9 cellular contexts compared by ENCODE assay signal in the genomic region with DNA sequence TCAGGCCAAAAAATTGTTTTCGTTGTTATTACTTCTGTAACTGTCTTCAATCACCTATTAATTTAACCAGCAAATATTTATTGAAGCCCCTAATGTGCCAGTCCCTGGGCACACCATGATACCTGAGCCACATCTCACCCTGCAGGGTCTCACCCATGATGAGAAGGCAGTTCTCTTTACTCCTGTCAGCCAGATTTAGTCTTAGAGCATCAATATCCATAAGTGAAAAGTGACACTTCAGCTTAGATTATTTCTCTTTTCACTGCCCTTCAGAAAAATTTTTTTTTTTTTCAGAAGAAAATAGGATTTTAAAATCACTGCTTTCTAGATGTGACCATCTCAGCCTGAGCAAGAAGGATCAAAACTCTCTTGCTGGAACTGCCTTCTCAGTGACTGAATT.
DNase-seq lines count a peak whose midpoint lies in the region; ATAC-seq and TF ChIP-seq lines count a peak whose summit lies in the region.
"Had no signal": no experiment of that assay in that cellular context is flagged by ENCODE, and none has a peak within 500 bp of the region (broad histone marks: within the 10 kb centered on the region; RNA-seq: fewer than 3 reads in every experiment).

No MANE protein-coding gene starts in this region.

- H3K4me3 ChIP-seq in duodenal mucosa (ENCODE audit: low read depth in 1 of 2, low read length in 2 of 2) (peak overlapping the region; percentile 71 to 91), sigmoid colon (peak overlapping the region in 3 of 4 donors; percentile 36 to 46 (median 42)), colonic mucosa (no peak overlapping the region)

- TF ChIP-seq POLR2A in sigmoid colon (IDR thresholded peaks at IDR 0.05): no peak

- DNase-seq in NCI-H1092 treated with DMSO at 0.1 percent for 48 hours (lab: John Stamatoyannopoulos, UW): peak; percentile 46
- no peak for DNase-seq in NCI-H1092 (lab: John Stamatoyannopoulos, UW)
- peak; percentile 42 for DNase-seq in NCI-H748 treated with DMSO at 0.1 percent for 48 hours (lab: John Stamatoyannopoulos, UW)
- DNase-seq in sigmoid colon: no peak
- no peak for DNase-seq in activated CD8-positive, alpha-beta memory T cell treated with anti-CD3 and anti-CD28 coated beads, Interleukin-2, amount 50 U/mL, for 48 hours
- DNase-seq in colonic mucosa: no peak
- DNase-seq: 8988T had no signal

- H3K9me3 ChIP-seq in duodenal mucosa (ENCODE audit: control insufficient read depth in 1 of 2, low read length in 2 of 2): no peaks in the 10 kb centered on the region
- H3K9me3 ChIP-seq in sigmoid colon: no peaks in the 10 kb centered on the region
- no peaks in the 10 kb centered on the region for H3K9me3 ChIP-seq in colonic mucosa

- H3K36me3 ChIP-seq in duodenal mucosa (ENCODE audit: control insufficient read depth in 1 of 2, insufficient read depth in 2 of 2, low read length in 2 of 2): no peaks in the 10 kb centered on the region
- H3K36me3 ChIP-seq in sigmoid colon: no peaks in the 10 kb centered on the region
- no peaks in the 10 kb centered on the region for H3K36me3 ChIP-seq in colonic mucosa

- 13 to 18% methylated on average over 1 of the region's 1 CpG for WGBS in sigmoid colon, 2 donors

- ATAC-seq in HG03175 (IDR thresholded peaks at IDR 0.05; ENCODE audit: unreplicated experiment): no peak

- peaks cover 3 to 5% of the 10 kb centered on the region in 2 donors for H3K27me3 ChIP-seq in duodenal mucosa (ENCODE audit: control insufficient read depth in 1 of 2, insufficient read depth in 2 of 2, low read length in 2 of 2)
- peaks cover 0 to 33% (median 17%) of the 10 kb centered on the region in 3 donors for H3K27me3 ChIP-seq in sigmoid colon
- peaks cover 6% of the 10 kb centered on the region for H3K27me3 ChIP-seq in colonic mucosa

- TF ChIP-seq CTCF in sigmoid colon (IDR thresholded peaks at IDR 0.05): no peak
- no peak for TF ChIP-seq CTCF in colonic mucosa (IDR thresholded peaks at IDR 0.05)

- peak overlapping the region; percentile 61 to 69 for H3K9ac ChIP-seq in duodenal mucosa (ENCODE audit: low read depth in 1 of 2, low read length in 2 of 2)
- peak overlapping the region in 1 of 2 donors; percentile 89 for H3K9ac ChIP-seq in colonic mucosa (ENCODE audit: low read depth in 2 of 2, low read length in 2 of 2)

- H3K4me1 ChIP-seq in duodenal mucosa (ENCODE audit: control insufficient read depth in 1 of 2, insufficient read depth in 2 of 2, low read length in 2 of 2): peaks cover 6 to 12% of the 10 kb centered on the region in 2 donors
- peaks cover 0 to 20% (median 9%) of the 10 kb centered on the region in 4 donors for H3K4me1 ChIP-seq in sigmoid colon
- no peaks in the 10 kb centered on the region for H3K4me1 ChIP-seq in colonic mucosa

- intact Hi-C loops in sigmoid colon (cut with DNase I) (loop anchor here (1.0 to 5.0 kb wide), 3 partner anchors 169 to 774 kb away; no protein-coding TSS in a partner anchor), colonic mucosa (cut with DNase I) (loop anchor here (5.0 to 10.0 kb wide), 2 partner anchors 469 to 781 kb away; no protein-coding TSS in a partner anchor)

- no peak overlapping the region for H3K27ac ChIP-seq in duodenal mucosa (ENCODE audit: low read depth, low read length)
- no peak overlapping the region for H3K27ac ChIP-seq in sigmoid colon
- H3K27ac ChIP-seq in colonic mucosa: no peak overlapping the region

- no peak for TF ChIP-seq EP300 in sigmoid colon (IDR thresholded peaks at IDR 0.05)

Comparison
In these comparisons a context has a peak if more than half of its experiments do, and no peak if none do; other contexts are left out.
1. DNase-seq: peak in NCI-H1092 treated with DMSO at 0.1 percent for 48 hours (single experiment) and NCI-H748 treated with DMSO at 0.1 percent for 48 hours (single experiment); none in NCI-H1092 (single experiment), sigmoid colon (single experiment), activated CD8-positive, alpha-beta memory T cell treated with anti-CD3 and anti-CD28 coated beads, Interleukin-2, amount 50 U/mL, for 48 hours (single experiment) and colonic mucosa (single experiment).